Comparison of ENCODE assay signal across 8 cellular contexts in the genomic region with DNA sequence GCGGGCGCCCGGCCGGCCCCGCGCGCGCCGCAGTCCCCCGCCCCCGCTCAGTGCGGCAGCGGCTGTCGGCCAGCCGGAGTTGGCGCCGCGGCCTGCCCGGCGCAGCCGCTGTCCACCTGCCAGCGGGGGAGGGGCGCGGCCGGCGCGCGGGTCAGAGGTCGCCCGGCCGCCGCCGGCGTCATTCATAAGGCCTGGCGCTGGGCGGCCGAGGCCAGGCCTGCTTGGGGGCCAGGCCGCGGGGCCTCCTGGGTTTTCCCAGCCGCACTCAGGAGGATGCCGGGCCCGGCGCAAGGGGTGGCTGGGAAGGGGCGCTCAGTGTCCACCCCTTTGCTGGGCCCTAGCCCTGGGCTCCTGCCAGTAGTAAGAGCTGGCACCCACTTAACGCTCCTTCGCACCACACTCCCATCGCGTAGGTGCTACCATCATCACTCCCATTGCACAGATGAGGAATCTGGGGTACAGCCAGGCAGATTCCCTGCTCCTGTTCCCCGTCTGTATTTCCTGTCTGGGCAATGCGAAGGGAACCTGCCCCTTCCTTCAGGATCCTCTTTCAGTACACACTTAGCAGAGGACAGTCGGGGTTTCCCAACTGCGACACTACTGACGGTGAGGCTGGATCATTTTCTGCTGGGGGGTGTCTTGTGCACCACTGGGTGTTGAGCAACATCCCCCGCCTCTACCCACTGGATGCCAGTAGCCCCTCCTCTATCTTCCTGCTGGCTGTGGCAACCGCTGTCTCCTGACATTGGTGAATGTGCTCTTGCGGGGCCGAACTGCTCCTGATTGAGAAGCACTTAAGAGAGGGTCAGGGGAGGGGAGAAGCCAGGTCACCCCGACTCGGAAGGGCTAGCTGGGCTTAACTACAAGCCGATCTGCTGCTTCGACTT. TPM values are rescaled to one million over a fixed set of nuclear protein-coding genes. Genes with fewer than 3 reads are reported as not detected.
DNase-seq lines count a peak whose midpoint lies in the region; ATAC-seq and TF ChIP-seq lines count a peak whose summit lies in the region.

No MANE protein-coding gene starts in this region.

- no peaks in the 10 kb centered on the region for H3K36me3 ChIP-seq in breast epithelium
- peaks cover 13% of the 10 kb centered on the region; the same call in 1 of the 2 replicates for H3K36me3 ChIP-seq in iPS-20b (ENCODE audit: insufficient read depth, low read depth, low read length)
- H3K36me3 ChIP-seq in sigmoid colon = no peaks in the 10 kb centered on the region

- no peaks in the 10 kb centered on the region for H3K9me3 ChIP-seq in breast epithelium
- H3K9me3 ChIP-seq in iPS-20b (ENCODE audit: insufficient read depth, low read depth, low read length) = no peaks in the 10 kb centered on the region
- no peaks in the 10 kb centered on the region for H3K9me3 ChIP-seq in sigmoid colon

- no peak for TF ChIP-seq RAD21 in Ishikawa (IDR thresholded peaks at IDR 0.05; ENCODE audit: low read depth)

- DNase-seq in AG09309 (ENCODE audit: low read depth) (peak; percentile 70), SW480 (ENCODE audit: low spot score) (peak; percentile 43), breast epithelium (ENCODE audit: low spot score in 2 of 2) (peak; percentile 72 to 90), sigmoid colon (peak; percentile 97)

- ATAC-seq in GM19023 (IDR thresholded peaks at IDR 0.05; ENCODE audit: unreplicated experiment) (peak; percentile 26), GM18502 (IDR thresholded peaks at IDR 0.05; ENCODE audit: poor library complexity, unreplicated experiment) (no peak)

- intact Hi-C loops in breast epithelium (cut with DNase I; ENCODE audit: low total_unique reads) = no loop called here
- intact Hi-C loops in sigmoid colon (cut with DNase I) = loop anchor here (2.0 kb wide), 1 partner anchor 18 kb away; the partner anchor contains the start of gene ASF1B

- H3K9ac ChIP-seq in iPS-20b (ENCODE audit: low read depth, low read length) = peak overlapping the region; percentile 76; the same call in 1 of the 2 replicates

- H3K27ac ChIP-seq in breast epithelium (peak overlapping the region; percentile 98 to 100), iPS-20b (ENCODE audit: low read length) (peak overlapping the region; percentile 52), sigmoid colon (peak overlapping the region; percentile 97 to 100 (median 100))

- no peak for TF ChIP-seq EP300 in Ishikawa (IDR thresholded peaks at IDR 0.05; ENCODE audit: borderline replicate concordance)
- peak in 2 of 4 donors; percentile 30 to 52 for TF ChIP-seq EP300 in sigmoid colon (IDR thresholded peaks at IDR 0.05)

- H3K4me1 ChIP-seq in breast epithelium (peaks cover 14 to 26% of the 10 kb centered on the region in 2 donors), iPS-20b (ENCODE audit: insufficient read depth, low read length) (peaks cover 11% of the 10 kb centered on the region; the same call in 1 of the 2 replicates), sigmoid colon (peaks cover 0 to 55% (median 52%) of the 10 kb centered on the region in 4 donors)

- peak; percentile 68 for TF ChIP-seq POLR2A in breast epithelium (IDR thresholded peaks at IDR 0.05)
- TF ChIP-seq POLR2A in sigmoid colon (IDR thresholded peaks at IDR 0.05) = peak; percentile 32 to 48

- H3K27me3 ChIP-seq in breast epithelium = no peaks in the 10 kb centered on the region
- H3K27me3 ChIP-seq in iPS-20b (ENCODE audit: insufficient read depth, low read length) = no peaks in the 10 kb centered on the region
- H3K27me3 ChIP-seq in sigmoid colon = no peaks in the 10 kb centered on the region

- 4 to 5% methylated on average over 61 of the region's 61 CpGs for WGBS in sigmoid colon, 2 donors

- H3K4me3 ChIP-seq in AG09309 (ENCODE audit: control insufficient read depth, low read depth, low read length) (peak overlapping the region; percentile 46), breast epithelium (peak overlapping the region; percentile 94 to 99 (median 95)), iPS-20b (ENCODE audit: low read length) (peak overlapping the region; percentile 69), sigmoid colon (peak overlapping the region; percentile 43 to 68 (median 62))

- TF ChIP-seq CTCF in AG09309 (IDR thresholded peaks at IDR 0.05; ENCODE audit: control insufficient read depth, insufficient read depth, low read depth, low read length, missing control alignments) = no peak
- TF ChIP-seq CTCF in breast epithelium (IDR thresholded peaks at IDR 0.05) = peak in 1 of 3 donors; percentile 22
- no peak for TF ChIP-seq CTCF in sigmoid colon (IDR thresholded peaks at IDR 0.05)

TF ChIP-seq in Ishikawa, 13 proteins besides CTCF, POLR2A, EP300 and RAD21:
- TF ChIP-seq TAF1 (IDR thresholded peaks at IDR 0.05; ENCODE audit: low read depth) (no peak), NFIC (IDR thresholded peaks at IDR 0.05) (peak; percentile 20; the same call in 1 of the 2 replicates)

RNA-seq across cellular contexts. Expression of gene PRKACA, which starts 0.8 kb away (rescaled TPM):
- 10 to 100 TPM; 27.2 to 44.8 (median 35.4) TPM for total RNA-seq in breast epithelium
- 10 to 100 TPM; 33.6 to 36.6 (median 35.2) TPM for total RNA-seq in sigmoid colon
- polyA plus RNA-seq in sigmoid colon = 10 to 100 TPM; 43.2 to 59.1 (median 51.3) TPM

RNA-seq across cellular contexts. Expression of gene ASF1B, which starts 18.0 kb away (rescaled TPM):
- total RNA-seq in breast epithelium = 1 to 10 TPM in 2 of 3 donors, under 1 TPM in 1; 0.66 to 1.6 (median 1.2) TPM
- total RNA-seq in sigmoid colon = 1 to 10 TPM in 3 of 4 donors, not detected in 1; 1.1 to 2.0 (median 1.4) TPM
- polyA plus RNA-seq in sigmoid colon = 10 to 100 TPM in 2 of 3 donors, 1 to 10 TPM in 1; 3.6 to 26.9 (median 13.6) TPM

RNA-seq across cellular contexts. Expression of gene SAMD1, which starts 27.9 kb away (rescaled TPM):
- total RNA-seq in breast epithelium (10 to 100 TPM; 10.8 to 15.4 (median 14.2) TPM), sigmoid colon (10 to 100 TPM in 3 of 4 donors, 1 to 10 TPM in 1; 8.7 to 28.2 (median 11.9) TPM)
- 10 to 100 TPM; 15.6 to 40.9 (median 22.4) TPM for polyA plus RNA-seq in sigmoid colon

RNA-seq across cellular contexts. Expression of gene C19orf67, which starts 32.8 kb away (rescaled TPM):
- total RNA-seq in breast epithelium = not detected
- total RNA-seq in sigmoid colon = not detected
- under 1 TPM in 1 of 3 donors, not detected in 2; 0.06 TPM for polyA plus RNA-seq in sigmoid colon

RNA-seq across cellular contexts. Expression of gene MISP3, which starts 45.8 kb away (rescaled TPM):
- total RNA-seq in breast epithelium = 1 to 10 TPM; 4.6 to 6.4 (median 5.0) TPM
- 1 to 10 TPM; 1.4 to 3.8 (median 1.7) TPM for total RNA-seq in sigmoid colon
- polyA plus RNA-seq in sigmoid colon = 10 to 100 TPM; 22.7 to 26.4 (median 25.2) TPM

Comparison
In these comparisons a context has a peak if more than half of its experiments do, and no peak if none do; other contexts are left out.
1. DNase-seq: peak in every context shown above with its lines; median percentile 97 in sigmoid colon; 81 in breast epithelium; 70 in AG09309; 43 in SW480.